Comparison of ENCODE assay signal across 19 cellular contexts in the genomic region with DNA sequence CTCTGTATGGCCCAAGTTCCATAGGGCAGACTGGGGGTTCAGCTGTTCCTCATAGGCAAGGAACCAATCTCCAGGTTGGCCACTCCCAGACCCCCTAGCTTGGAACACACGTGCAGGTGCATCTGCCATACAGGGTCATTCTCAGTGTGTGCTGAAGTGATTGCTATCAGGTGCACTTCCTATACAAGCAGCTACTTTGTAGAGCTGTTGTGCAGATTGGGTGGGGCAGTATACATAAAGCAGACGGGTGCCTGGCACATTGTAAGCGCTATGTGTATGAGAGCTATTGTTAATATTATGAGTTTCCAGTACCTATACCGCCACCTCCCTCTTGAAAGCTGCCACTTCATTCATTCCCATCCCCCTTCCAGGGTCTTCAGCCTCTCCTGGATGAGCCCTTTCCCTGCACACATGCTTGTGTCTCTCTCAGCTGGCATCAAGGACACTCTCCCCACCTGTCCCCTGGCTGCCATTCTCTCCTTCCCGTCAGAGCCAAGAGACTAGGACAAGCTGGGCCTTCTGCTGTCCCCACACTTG. TPM values are rescaled to one million over a fixed set of nuclear protein-coding genes. Genes with fewer than 3 reads are reported as not detected.
DNase-seq lines count a peak whose midpoint lies in the region; ATAC-seq, FAIRE-seq and TF ChIP-seq lines count a peak whose summit lies in the region.
"Had no signal": no experiment of that assay in that cellular context is flagged by ENCODE, and none has a peak within 500 bp of the region (broad histone marks: within the 10 kb centered on the region; RNA-seq: fewer than 3 reads in every experiment).

No MANE protein-coding gene starts in this region.

- H3K36me3 Mint-ChIP-seq in activated CD4-positive, alpha-beta T cell treated with anti-CD3 and anti-CD28 coated beads, Interleukin-2, amount 10 ng/mL, durations not matched to agents 7 days and 5 days (ENCODE audit: low read depth), result no peaks in the 10 kb centered on the region

- FAIRE-seq in bronchial epithelial cell (lab: Jason Lieb, UNC) (peak; percentile 36), small intestine (lab: Jason Lieb, UNC) (no peak)

- WGBS in small intestine, 3 donors, result 23 to 70% (median 55%) methylated on average over 5 of the region's 5 CpGs

- CTCF ChIA-PET in activated CD4-positive, alpha-beta T cell treated with anti-CD3 and anti-CD28 coated beads, Interleukin-2, amount 10 ng/mL, durations not matched to agents 7 days and 5 days (lab: Charles Lee), result interaction anchor here (1.0 to 3.8 kb wide), 6 partner anchors 10 to 59 kb away, joined by 3 to 23 read pairs (median 3); no protein-coding TSS in a partner anchor

- no peak overlapping the region for H3K4me3 Mint-ChIP-seq in activated CD4-positive, alpha-beta T cell treated with anti-CD3 and anti-CD28 coated beads, Interleukin-2, amount 10 ng/mL, durations not matched to agents 7 days and 5 days
- H3K4me3 Mint-ChIP-seq: activated CD4-positive, alpha-beta memory T cell treated with anti-CD3 and anti-CD28 coated beads, Interleukin-2, amount 10 ng/mL, durations not matched to agents 7 days and 5 days; activated T-cell treated with anti-CD3 and anti-CD28 coated beads, Interleukin-2, amount 50 U/mL, for 72 hours had no signal

- H3K4me3 ChIP-seq in bronchial epithelial cell (ENCODE audit: low read depth, low read length) (no peak overlapping the region), small intestine (ENCODE audit: low read depth in 1 of 2, low read length in 2 of 2) (no peak overlapping the region)
- H3K4me3 ChIP-seq: sigmoid colon, testis had no signal

- H3K27me3 Mint-ChIP-seq in activated CD4-positive, alpha-beta T cell treated with anti-CD3 and anti-CD28 coated beads, Interleukin-2, amount 10 ng/mL, durations not matched to agents 7 days and 5 days, result no peaks in the 10 kb centered on the region

- no peak for TF ChIP-seq CTCF in bronchial epithelial cell (IDR thresholded peaks at IDR 0.05; ENCODE audit: insufficient read depth, low read length, severe bottlenecking)

- peaks cover 14% of the 10 kb centered on the region for H3K4me1 Mint-ChIP-seq in activated CD4-positive, alpha-beta T cell treated with anti-CD3 and anti-CD28 coated beads, Interleukin-2, amount 10 ng/mL, durations not matched to agents 7 days and 5 days

- DNase-seq in activated CD4-positive, alpha-beta T cell treated with anti-CD3 and anti-CD28 coated beads, Interleukin-2, amount 10 ng/mL, durations not matched to agents 7 days and 5 days, result no peak
- DNase-seq in activated CD4-positive, alpha-beta T cell treated with anti-CD3 and anti-CD28 coated beads for 48 hours, result no peak
- DNase-seq in NCI-H345 (lab: John Stamatoyannopoulos, UW) (peak; percentile 76), bronchial epithelial cell (ENCODE audit: low read depth) (no peak), small intestine (peak; percentile 62), SKM-1 treated with dmso at 0.1 percent for 144 hours (lab: John Stamatoyannopoulos, UW; ENCODE audit: unreplicated experiment) (no peak)
- no peak for DNase-seq in activated CD8-positive, alpha-beta memory T cell treated with anti-CD3 and anti-CD28 coated beads for 24 hours
- DNase-seq: activated CD4-positive, alpha-beta memory T cell treated with anti-CD3 and anti-CD28 coated beads, Interleukin-2, amount 10 ng/mL, durations not matched to agents 7 days and 5 days; activated T-cell treated with anti-CD3 and anti-CD28 coated beads, Interleukin-2, amount 50 U/mL, for 72 hours; Calu3; central memory CD4-positive, alpha-beta T cell; hippocampal formation; mesenchymal stem cell; NCI-H446; nucleus accumbens; sigmoid colon; stimulated activated CD4-positive, alpha-beta T cell treated with anti-CD3 and anti-CD28 coated beads, Interleukin-2, amount 100 ng/mL, for 48 hours; testis had no signal

- H3K36me3 ChIP-seq in bronchial epithelial cell (ENCODE audit: control insufficient read depth, insufficient read depth, low read length) (no peaks in the 10 kb centered on the region), small intestine (ENCODE audit: control insufficient read depth in 2 of 2, insufficient read depth in 2 of 2, low read length in 2 of 2) (no peaks in the 10 kb centered on the region)
- H3K36me3 ChIP-seq: sigmoid colon had no signal

- no peak for ATAC-seq in HG03469 (IDR thresholded peaks at IDR 0.05; ENCODE audit: unreplicated experiment)
- ATAC-seq: activated T-cell treated with anti-CD3 and anti-CD28 coated beads, Interleukin-2, amount 50 U/mL, for 72 hours had no signal

- no peaks in the 10 kb centered on the region for H3K9me3 ChIP-seq in small intestine (ENCODE audit: control insufficient read depth, low read depth)
- H3K9me3 ChIP-seq: sigmoid colon, testis had no signal

- no peaks in the 10 kb centered on the region for H3K27me3 ChIP-seq in bronchial epithelial cell (ENCODE audit: control insufficient read depth, insufficient read depth, low read length)
- no peaks in the 10 kb centered on the region for H3K27me3 ChIP-seq in small intestine (ENCODE audit: control insufficient read depth in 2 of 2, insufficient read depth in 2 of 2, low read length in 2 of 2)
- H3K27me3 ChIP-seq: sigmoid colon, testis had no signal

- H3K27ac Mint-ChIP-seq in activated CD4-positive, alpha-beta T cell treated with anti-CD3 and anti-CD28 coated beads, Interleukin-2, amount 10 ng/mL, durations not matched to agents 7 days and 5 days, result peak overlapping the region; percentile 6
- H3K27ac Mint-ChIP-seq: activated CD4-positive, alpha-beta memory T cell treated with anti-CD3 and anti-CD28 coated beads, Interleukin-2, amount 10 ng/mL, durations not matched to agents 7 days and 5 days; activated T-cell treated with anti-CD3 and anti-CD28 coated beads, Interleukin-2, amount 50 U/mL, for 72 hours had no signal

- no peaks in the 10 kb centered on the region for H3K4me1 ChIP-seq in small intestine (ENCODE audit: control insufficient read depth in 2 of 2, insufficient read depth in 1 of 2, low read depth in 1 of 2, low read length in 1 of 2)

- no peaks in the 10 kb centered on the region for H3K9me3 Mint-ChIP-seq in activated CD4-positive, alpha-beta T cell treated with anti-CD3 and anti-CD28 coated beads, Interleukin-2, amount 10 ng/mL, durations not matched to agents 7 days and 5 days
- H3K9me3 Mint-ChIP-seq: activated CD4-positive, alpha-beta memory T cell treated with anti-CD3 and anti-CD28 coated beads, Interleukin-2, amount 10 ng/mL, durations not matched to agents 7 days and 5 days; activated T-cell treated with anti-CD3 and anti-CD28 coated beads, Interleukin-2, amount 50 U/mL, for 72 hours had no signal

- no peak overlapping the region for H3K27ac ChIP-seq in small intestine (ENCODE audit: low read depth in 1 of 2, low read length in 1 of 2)
- H3K27ac ChIP-seq: sigmoid colon, testis had no signal

- POLR2A ChIA-PET in activated CD4-positive, alpha-beta T cell treated with anti-CD3 and anti-CD28 coated beads, Interleukin-2, amount 10 ng/mL, durations not matched to agents 7 days and 5 days (lab: Charles Lee), result no interaction called here

RNA-seq across cellular contexts. Expression of a gene that starts 17.2 kb away (rescaled TPM):
- total RNA-seq in activated CD4-positive, alpha-beta T cell treated with anti-CD3 and anti-CD28 coated beads, Interleukin-2, amount 10 ng/mL, durations not matched to agents 7 days and 5 days, result 10 to 100 TPM; 26.0 to 29.9 TPM
- total RNA-seq in bronchial epithelial cell, result 12.0 and 12.1 TPM in 2 replicates
- polyA plus RNA-seq in small intestine, result 10 to 100 TPM in 1 of 3 donors, 1 to 10 TPM in 2; 2.0 to 14.3 (median 3.2) TPM

Comparison
In these comparisons a context has a peak if more than half of its experiments do, and no peak if none do; other contexts are left out.
1. DNase-seq: peak in NCI-H345 (single experiment) and small intestine (single experiment); none in activated CD4-positive, alpha-beta T cell treated with anti-CD3 and anti-CD28 coated beads, Interleukin-2, amount 10 ng/mL, durations not matched to agents 7 days and 5 days (single experiment), activated CD4-positive, alpha-beta T cell treated with anti-CD3 and anti-CD28 coated beads for 48 hours (single experiment), bronchial epithelial cell (single experiment), activated CD8-positive, alpha-beta memory T cell treated with anti-CD3 and anti-CD28 coated beads for 24 hours (single experiment) and SKM-1 treated with dmso at 0.1 percent for 144 hours (single experiment).